Comparison of ENCODE assay signal across 8 cellular contexts in genomic region chr2:239293450-239294430, GRCh38.
DNase-seq lines count a peak whose midpoint lies in the region; ATAC-seq and TF ChIP-seq lines count a peak whose summit lies in the region.

No MANE protein-coding gene starts in this region.

- peak overlapping the region; percentile 37 for H3K4me3 Mint-ChIP-seq in neural crest cell

- peaks cover 5% of the 10 kb centered on the region for H3K4me1 ChIP-seq in foreskin keratinocyte

- H3K27ac ChIP-seq in foreskin keratinocyte: no peak overlapping the region

- H3K9me3 Mint-ChIP-seq in neural crest cell: no peaks in the 10 kb centered on the region

- no peak for TF ChIP-seq POLR2A in GM18505 (IDR thresholded peaks at IDR 0.05; ENCODE audit: borderline replicate concordance, extremely low read depth, insufficient read depth, insufficient read length)

- DNase-seq in activated effector memory CD4-positive, alpha-beta T cell treated with Interleukin-2 at 50 U/mL for 16 hours: peak; percentile 35
- DNase-seq in neural crest cell (ENCODE audit: low read depth, low spot score) (no peak), foreskin keratinocyte (no peak), GOT3 (lab: John Stamatoyannopoulos, UW) (no peak), NCI-H345 treated with DMSO at 0.1 percent for 48 hours (lab: John Stamatoyannopoulos, UW; ENCODE audit: unreplicated experiment) (no peak), AG20443 (ENCODE audit: low spot score) (no peak)

- peak; percentile 52 for ATAC-seq in GM18505 (IDR thresholded peaks at IDR 0.05; ENCODE audit: unreplicated experiment)
- peak; percentile 56 for ATAC-seq in HG03342 (IDR thresholded peaks at IDR 0.05; ENCODE audit: unreplicated experiment)
- no peak for ATAC-seq in foreskin keratinocyte

- H3K4me1 Mint-ChIP-seq in neural crest cell: peaks cover 88% of the 10 kb centered on the region

- TF ChIP-seq CTCF in neural crest cell (conservative IDR thresholded peaks at IDR 0.05) (no peak), foreskin keratinocyte (conservative IDR thresholded peaks at IDR 0.05) (no peak)

- H3K27me3 ChIP-seq in foreskin keratinocyte: no peaks in the 10 kb centered on the region

- peak overlapping the region; percentile 78 for H3K27ac Mint-ChIP-seq in neural crest cell (ENCODE audit: unreplicated experiment)

- no peaks in the 10 kb centered on the region for H3K27me3 Mint-ChIP-seq in neural crest cell (ENCODE audit: low read depth)

- no peaks in the 10 kb centered on the region for H3K36me3 Mint-ChIP-seq in neural crest cell (ENCODE audit: low read depth)
